In genomic region chr2:110424421-110424820, GRCh38 we compare ENCODE assay signal across 2 cellular contexts. TPM values are rescaled to one million over a fixed set of nuclear protein-coding genes. Genes with fewer than 3 reads are reported as not detected.
"Had no signal": no experiment of that assay in that cellular context is flagged by ENCODE, and none has a peak within 500 bp of the region (broad histone marks: within the 10 kb centered on the region; RNA-seq: fewer than 3 reads in every experiment).

No MANE protein-coding gene starts in this region.

RNA-seq across cellular contexts. Expression of gene LIMS4, which starts 48.2 kb away (rescaled TPM):
- total RNA-seq: left lobe of liver, suprapubic skin had no signal
